ENCODE assay signal across 8 cellular contexts in the genomic region with DNA sequence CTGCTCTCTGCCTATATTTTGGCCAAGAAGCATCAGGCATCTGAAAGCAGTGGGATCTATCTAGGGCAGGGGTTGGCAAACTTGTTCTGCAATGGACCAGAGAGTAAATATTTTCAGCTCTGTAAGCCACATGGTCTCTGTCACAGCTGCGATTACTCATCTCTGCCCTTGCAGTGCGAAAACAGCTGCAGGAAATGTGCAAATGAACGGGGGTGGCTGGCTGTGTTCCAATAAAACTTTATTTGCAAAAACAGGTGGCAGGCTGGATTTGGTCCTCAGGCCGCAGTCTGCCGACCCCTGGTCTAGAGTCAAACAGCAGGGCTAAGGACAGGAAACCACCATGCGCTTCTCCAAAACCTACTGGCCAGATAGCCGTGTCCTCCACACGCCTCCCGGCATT. TPM values are rescaled to one million over a fixed set of nuclear protein-coding genes. Genes with fewer than 3 reads are reported as not detected.
DNase-seq lines count a peak whose midpoint lies in the region; ATAC-seq lines count a peak whose summit lies in the region.

No MANE protein-coding gene starts in this region.

- peak overlapping the region; percentile 39 for H3K27ac ChIP-seq in CD4-positive, CD25-positive, alpha-beta regulatory T cell (ENCODE audit: insufficient read depth, low read length, poor library complexity, severe bottlenecking)
- H3K27ac ChIP-seq in CD4-positive, alpha-beta memory T cell (ENCODE audit: low read depth, low read length): no peak overlapping the region

- H3K4me3 Mint-ChIP-seq in CD4-positive, CD25-positive, alpha-beta regulatory T cell: peak overlapping the region in 1 of 4 donors; percentile 32
- no peak overlapping the region for H3K4me3 Mint-ChIP-seq in CD4-positive, alpha-beta memory T cell

- H3K9me3 ChIP-seq in CD4-positive, CD25-positive, alpha-beta regulatory T cell (ENCODE audit: control insufficient read depth in 2 of 2, low read length in 2 of 2): no peaks in the 10 kb centered on the region
- no peaks in the 10 kb centered on the region for H3K9me3 ChIP-seq in CD4-positive, alpha-beta memory T cell (ENCODE audit: control insufficient read depth in 1 of 2, low read length in 2 of 2)

- POLR2A ChIA-PET in CD4-positive, alpha-beta memory T cell (lab: Charles Lee; ENCODE audit: partially characterized antibody): no interaction called here

- peaks cover 21% of the 10 kb centered on the region for H3K36me3 ChIP-seq in CD4-positive, CD25-positive, alpha-beta regulatory T cell (ENCODE audit: control insufficient read depth, insufficient read depth, low read length)
- H3K36me3 ChIP-seq in CD4-positive, alpha-beta memory T cell (ENCODE audit: insufficient read depth, low read length): peaks cover 23% of the 10 kb centered on the region

- peak; percentile 68 to 80 for ATAC-seq in CD4-positive, CD25-positive, alpha-beta regulatory T cell (ENCODE audit: low read depth in 2 of 2)
- ATAC-seq in GM19463 (IDR thresholded peaks at IDR 0.05; ENCODE audit: unreplicated experiment): peak; percentile 88
- ATAC-seq in HG03469 (IDR thresholded peaks at IDR 0.05; ENCODE audit: unreplicated experiment): peak; percentile 79

- H3K4me1 ChIP-seq in CD4-positive, CD25-positive, alpha-beta regulatory T cell (ENCODE audit: control insufficient read depth, insufficient read depth, low read length, poor library complexity, severe bottlenecking): peaks cover 5% of the 10 kb centered on the region
- H3K4me1 ChIP-seq in CD4-positive, alpha-beta memory T cell (ENCODE audit: insufficient read depth, low read length): no peaks in the 10 kb centered on the region

- peak in 2 of 3 donors; percentile 41 to 87 for DNase-seq in CD4-positive, CD25-positive, alpha-beta regulatory T cell
- DNase-seq in dermis blood vessel endothelial cell (peak; percentile 95), posterior cingulate gyrus (peak in 7 of 10 donors; percentile 41 to 88 (median 53)), COLO829 (ENCODE audit: low spot score) (no peak), NCI-H524 (lab: John Stamatoyannopoulos, UW) (no peak)
- no peak for DNase-seq in CD4-positive, alpha-beta memory T cell

- CTCF ChIA-PET in CD4-positive, alpha-beta memory T cell (lab: Charles Lee; ENCODE audit: partially characterized antibody): interaction anchor here (1.3 kb wide), 1 partner anchor 11 kb away, joined by 4 read pairs; no protein-coding TSS in a partner anchor

- no peaks in the 10 kb centered on the region for H3K27me3 ChIP-seq in CD4-positive, CD25-positive, alpha-beta regulatory T cell (ENCODE audit: control insufficient read depth, insufficient read depth, low read length)
- H3K27me3 ChIP-seq in CD4-positive, alpha-beta memory T cell (ENCODE audit: insufficient read depth, low read length): no peaks in the 10 kb centered on the region

- intact Hi-C loops in posterior cingulate gyrus (cut with DNase I): no loop called here
- intact Hi-C loops in CD4-positive, alpha-beta memory T cell (cut with micrococcal nuclease): no loop called here

- peak overlapping the region; percentile 47 to 90 (median 67) for H3K27ac Mint-ChIP-seq in CD4-positive, CD25-positive, alpha-beta regulatory T cell
- H3K27ac Mint-ChIP-seq in CD4-positive, alpha-beta memory T cell: peak overlapping the region in 1 of 7 donors; percentile 51

- no peak overlapping the region for H3K4me3 ChIP-seq in CD4-positive, CD25-positive, alpha-beta regulatory T cell (ENCODE audit: low read depth, low read length)
- H3K4me3 ChIP-seq in CD4-positive, alpha-beta memory T cell (ENCODE audit: low read length in 2 of 2): no peak overlapping the region

- peaks cover 0 to 21% (median 7%) of the 10 kb centered on the region in 4 donors for H3K4me1 Mint-ChIP-seq in CD4-positive, CD25-positive, alpha-beta regulatory T cell
- H3K4me1 Mint-ChIP-seq in CD4-positive, alpha-beta memory T cell: no peaks in the 10 kb centered on the region

- H3K27me3 Mint-ChIP-seq in CD4-positive, CD25-positive, alpha-beta regulatory T cell: no peaks in the 10 kb centered on the region
- no peaks in the 10 kb centered on the region for H3K27me3 Mint-ChIP-seq in CD4-positive, alpha-beta memory T cell

- no peaks in the 10 kb centered on the region for H3K9me3 Mint-ChIP-seq in CD4-positive, CD25-positive, alpha-beta regulatory T cell
- H3K9me3 Mint-ChIP-seq in CD4-positive, alpha-beta memory T cell: peaks cover 0 to 2% (median 0%) of the 10 kb centered on the region in 8 donors

- H3K36me3 Mint-ChIP-seq in CD4-positive, CD25-positive, alpha-beta regulatory T cell: peaks cover 26% of the 10 kb centered on the region
- H3K36me3 Mint-ChIP-seq in CD4-positive, alpha-beta memory T cell: peaks cover 41 to 53% of the 10 kb centered on the region in 2 donors

RNA-seq across cellular contexts. Expression of a gene that starts 48.6 kb away (rescaled TPM):
- 13.2 TPM for total RNA-seq in CD4-positive, CD25-positive, alpha-beta regulatory T cell
- polyA plus RNA-seq in CD4-positive, CD25-positive, alpha-beta regulatory T cell: 10 to 100 TPM; 13.0 to 22.0 (median 14.7) TPM
- total RNA-seq in dermis blood vessel endothelial cell: 29.3 and 44.2 TPM in 2 replicates
- total RNA-seq in CD4-positive, alpha-beta memory T cell: 10 to 100 TPM; 16.3 to 17.3 TPM
- polyA plus RNA-seq in CD4-positive, alpha-beta memory T cell: 10 to 100 TPM; 13.3 to 16.5 TPM

RNA-seq across cellular contexts. Expression of a gene that starts 48.6 kb away (rescaled TPM):
- 26.2 TPM for total RNA-seq in CD4-positive, CD25-positive, alpha-beta regulatory T cell
- polyA plus RNA-seq in CD4-positive, CD25-positive, alpha-beta regulatory T cell: 10 to 100 TPM; 10.9 to 18.8 (median 13.2) TPM
- total RNA-seq in dermis blood vessel endothelial cell: 14.9 and 23.0 TPM in 2 replicates
- 10 to 100 TPM; 29.6 to 33.0 TPM for total RNA-seq in CD4-positive, alpha-beta memory T cell
- 10 to 100 TPM in 1 of 2 donors, 1 to 10 TPM in 1; 4.3 to 11.7 TPM for polyA plus RNA-seq in CD4-positive, alpha-beta memory T cell

Comparison
In these comparisons a context has a peak if more than half of its experiments do, and no peak if none do; other contexts are left out.
1. DNase-seq: peak in CD4-positive, CD25-positive, alpha-beta regulatory T cell (2 of 3), dermis blood vessel endothelial cell (single experiment) and posterior cingulate gyrus (7 of 10); none in CD4-positive, alpha-beta memory T cell (0 of 5), COLO829 (single experiment) and NCI-H524 (0 of 2).
2. Peak in every context shown above with its lines, with median percentiles within 50 percentile points of each other: ATAC-seq.